In genomic region chr19:53177986-53178385, GRCh38 we compare ENCODE assay signal across 23 cellular contexts.
"Had no signal": no experiment of that assay in that cellular context is flagged by ENCODE, and none has a peak within 500 bp of the region (broad histone marks: within the 10 kb centered on the region; RNA-seq: fewer than 3 reads in every experiment).

No MANE protein-coding gene starts in this region.

- H3K9me3 ChIP-seq: body of pancreas had no signal

- H3K27ac ChIP-seq: body of pancreas, breast epithelium, Peyer's patch had no signal

- H3K36me3 ChIP-seq: breast epithelium, MG63 had no signal

- H3K4me1 ChIP-seq: body of pancreas, breast epithelium, Peyer's patch had no signal

- DNase-seq: activated CD4-positive, alpha-beta T cell treated with anti-CD3 and anti-CD28 coated beads for 36 hours; activated CD4-positive, alpha-beta T cell treated with anti-CD3 and anti-CD28 coated beads, Interleukin-2, amount 10 ng/mL, durations not matched to agents 7 days and 5 days; activated CD4-positive, alpha-beta T cell treated with anti-CD3 and anti-CD28 coated beads, Interleukin-2, amount 50 U/mL, for 48 hours; activated CD8-positive, alpha-beta T cell treated with anti-CD3 and anti-CD28 coated beads, Interleukin-2, amount 10 ng/mL, durations not matched to agents 7 days and 5 days; activated gamma-delta T cell; activated naive CD4-positive, alpha-beta T cell treated with Interleukin-2 at 50 U/mL for 16 hours; activated naive CD8-positive, alpha-beta T cell treated with anti-CD3 and anti-CD28 coated beads, Interleukin-2, amount 10 ng/mL, durations not matched to agents 7 days and 5 days; activated T-cell treated with anti-CD3 and anti-CD28 coated beads, Interleukin-2, amount 50 U/mL, for 24 hours; body of pancreas; Kasumi-1; MG63; NCI-H1092; NCI-H1436 treated with DMSO at 0.1 percent for 48 hours; NCI-H187; NCI-H2029 treated with DMSO at 0.1 percent for 48 hours; NCI-H345; NCI-H510A; NCI-H748 treated with DMSO at 0.1 percent for 48 hours; NK-92 treated with Interleukin-12 subunit alpha and Interleukin-12 subunit beta, amount 100 ng/mL, for 24 hours; PC-3; Peyer's patch; Right ventricle myocardium superior had no signal

- ATAC-seq: activated CD4-positive, alpha-beta T cell treated with anti-CD3 and anti-CD28 coated beads for 36 hours; activated CD8-positive, alpha-beta T cell treated with anti-CD3 and anti-CD28 coated beads, Interleukin-2, amount 10 ng/mL, durations not matched to agents 7 days and 5 days; body of pancreas; PC-3 had no signal

- H3K27me3 ChIP-seq: body of pancreas, breast epithelium, MG63, Peyer's patch had no signal

- H3K4me3 ChIP-seq: body of pancreas, breast epithelium, MG63, Peyer's patch had no signal
